19 cellular contexts compared by ENCODE assay signal in the genomic region with DNA sequence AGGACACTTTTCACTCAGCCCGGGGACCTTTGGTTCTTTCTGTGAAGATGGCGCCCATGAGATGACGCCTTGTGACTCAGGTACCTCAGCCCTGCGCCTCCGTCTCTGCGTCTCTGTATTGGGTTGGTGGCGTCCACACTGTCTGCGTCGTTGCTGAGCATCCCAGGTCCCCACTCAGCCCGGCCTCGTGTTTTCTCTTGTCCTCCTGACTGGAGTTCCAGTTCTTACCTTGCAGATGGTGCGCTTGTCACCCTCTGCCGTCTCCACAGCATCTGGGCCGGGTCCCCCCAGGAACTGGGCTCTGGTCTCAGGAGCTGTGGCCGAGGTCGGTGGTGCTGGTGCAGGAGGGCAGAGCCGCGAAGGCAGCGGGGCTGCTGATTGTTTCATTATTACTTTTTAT.
DNase-seq lines count a peak whose midpoint lies in the region; ATAC-seq and TF ChIP-seq lines count a peak whose summit lies in the region.
"Had no signal": no experiment of that assay in that cellular context is flagged by ENCODE, and none has a peak within 500 bp of the region (broad histone marks: within the 10 kb centered on the region; RNA-seq: fewer than 3 reads in every experiment).

No MANE protein-coding gene starts in this region.

- H3K14ac ChIP-seq in neuronal stem cell (ENCODE audit: low read length), result no peak overlapping the region

- H3K27ac Mint-ChIP-seq in activated T-cell treated with anti-CD3 and anti-CD28 coated beads, Interleukin-2, amount 50 U/mL, for 24 hours, result no peak overlapping the region
- H3K27ac Mint-ChIP-seq: B cell; CD8-positive, alpha-beta T cell; GM23338; HFFc6 had no signal

- H2BK120ac ChIP-seq in neuronal stem cell (ENCODE audit: low read depth, low read length), result no peak overlapping the region

- H3K18ac ChIP-seq in neuronal stem cell (ENCODE audit: low read length), result no peak overlapping the region

- TF ChIP-seq CTCF in upper lobe of right lung (IDR thresholded peaks at IDR 0.05) (no peak), omental fat pad (IDR thresholded peaks at IDR 0.05) (no peak)

- no peaks in the 10 kb centered on the region for H3K9me3 ChIP-seq in neuronal stem cell (replicated peaks in 1 of 2; ENCODE audit: control insufficient read depth in 2 of 2, insufficient read depth in 1 of 2, low read depth in 1 of 2, low read length in 2 of 2)
- H3K9me3 ChIP-seq in upper lobe of right lung, result no peaks in the 10 kb centered on the region
- H3K9me3 ChIP-seq: BLaER1 treated with 17β-estradiol and CSF1 and Interleukin-3, amounts not matched to agents 10 nM and 100 nM had no signal

- no peak overlapping the region for H3K27ac ChIP-seq in neuronal stem cell (replicated peaks; ENCODE audit: low read length)
- no peak overlapping the region for H3K27ac ChIP-seq in upper lobe of right lung
- H3K27ac ChIP-seq: BLaER1 treated with 17β-estradiol and CSF1 and Interleukin-3, amounts not matched to agents 10 nM and 100 nM; HL-60 had no signal

- H3K4me1 ChIP-seq in neuronal stem cell (ENCODE audit: control insufficient read depth in 2 of 2, insufficient read depth in 1 of 2, low read depth in 1 of 2, low read length in 2 of 2) (no peaks in the 10 kb centered on the region), upper lobe of right lung (no peaks in the 10 kb centered on the region)
- H3K4me1 ChIP-seq: BLaER1 treated with 17β-estradiol and CSF1 and Interleukin-3, amounts not matched to agents 10 nM and 100 nM had no signal

- H3K27me3 ChIP-seq in neuronal stem cell (ENCODE audit: control insufficient read depth in 3 of 3, insufficient read depth in 3 of 3, low read depth in 1 of 3, low read length in 3 of 3) (no peaks in the 10 kb centered on the region), upper lobe of right lung (no peaks in the 10 kb centered on the region)
- H3K27me3 ChIP-seq: BLaER1 treated with 17β-estradiol and CSF1 and Interleukin-3, amounts not matched to agents 10 nM and 100 nM had no signal

- intact Hi-C loops in sciatic nerve (cut with DNase I) (no loop called here), upper lobe of right lung (cut with DNase I) (no loop called here)

- no peak overlapping the region for H2AK5ac ChIP-seq in neuronal stem cell (ENCODE audit: low read depth, low read length)

- no peak overlapping the region for H2BK5ac ChIP-seq in neuronal stem cell (ENCODE audit: low read length)

- no peak overlapping the region for H3K9ac ChIP-seq in neuronal stem cell (ENCODE audit: low read depth, low read length, poor library complexity)
- H3K9ac ChIP-seq: BLaER1 treated with 17β-estradiol and CSF1 and Interleukin-3, amounts not matched to agents 10 nM and 100 nM had no signal

- H3K27me3 Mint-ChIP-seq in activated T-cell treated with anti-CD3 and anti-CD28 coated beads, Interleukin-2, amount 50 U/mL, for 24 hours, result no peaks in the 10 kb centered on the region

- H2BK15ac ChIP-seq in neuronal stem cell (ENCODE audit: low read length), result no peak overlapping the region

- peak overlapping the region; percentile 73 for H3K23ac ChIP-seq in neuronal stem cell (ENCODE audit: low read depth, low read length, poor library complexity)

- H3K79me1 ChIP-seq in neuronal stem cell (ENCODE audit: low read depth, low read length), result peaks cover 2% of the 10 kb centered on the region

- no peak overlapping the region for H4K91ac ChIP-seq in neuronal stem cell (ENCODE audit: low read depth, low read length, poor library complexity)

- H2BK12ac ChIP-seq in neuronal stem cell (ENCODE audit: low read length), result no peak overlapping the region

- H3K4me3 Mint-ChIP-seq in activated T-cell treated with anti-CD3 and anti-CD28 coated beads, Interleukin-2, amount 50 U/mL, for 24 hours, result no peak overlapping the region
- H3K4me3 Mint-ChIP-seq: B cell; CD8-positive, alpha-beta T cell; GM23338; HFFc6 had no signal

- no peaks in the 10 kb centered on the region for H3K9me3 Mint-ChIP-seq in activated T-cell treated with anti-CD3 and anti-CD28 coated beads, Interleukin-2, amount 50 U/mL, for 24 hours
- H3K9me3 Mint-ChIP-seq: CD8-positive, alpha-beta T cell; GM23338 had no signal

- no peak overlapping the region for H2AFZ ChIP-seq in neuronal stem cell (ENCODE audit: low read length)
- H2AFZ ChIP-seq: GM23338 had no signal

- no peak for ATAC-seq in sciatic nerve
- no peak for ATAC-seq in upper lobe of right lung
- no peak for ATAC-seq in omental fat pad (ENCODE audit: low FRiP score)
- ATAC-seq: CD8-positive, alpha-beta T cell; GM23338; HCT116 had no signal

- H3K4me3 ChIP-seq in neuronal stem cell (ENCODE audit: low read length in 2 of 2) (no peak overlapping the region), upper lobe of right lung (no peak overlapping the region)
- H3K4me3 ChIP-seq: BLaER1 treated with 17β-estradiol and CSF1 and Interleukin-3, amounts not matched to agents 10 nM and 100 nM; GM23338 had no signal

- peak; percentile 14 for DNase-seq in activated T-cell treated with anti-CD3 and anti-CD28 coated beads, Interleukin-2, amount 50 U/mL, for 1 hour
- DNase-seq in activated T-cell treated with anti-CD3 and anti-CD28 coated beads, Interleukin-2, amount 50 U/mL, for 24 hours, result no peak
- DNase-seq in neuronal stem cell (ENCODE audit: low spot score) (no peak), sciatic nerve (ENCODE audit: low spot score) (peak; percentile 30), upper lobe of right lung (peak; percentile 57), omental fat pad (ENCODE audit: low spot score) (no peak), OCI-M1 (lab: John Stamatoyannopoulos, UW) (no peak), GDM1 (lab: John Stamatoyannopoulos, UW) (no peak)
- DNase-seq: DMS 273 treated with DMSO at 0.1 percent for 48 hours, DMS53, DND-41, EL, HFFc6 had no signal

- no peak overlapping the region for H3K4ac ChIP-seq in neuronal stem cell (ENCODE audit: low read length)

- H4K8ac ChIP-seq in neuronal stem cell (ENCODE audit: low read depth, low read length), result no peak overlapping the region

- H3K4me2 ChIP-seq in neuronal stem cell (ENCODE audit: insufficient read depth, low read length, poor library complexity, severe bottlenecking), result no peak overlapping the region
- H3K4me2 ChIP-seq: BLaER1 treated with 17β-estradiol and CSF1 and Interleukin-3, amounts not matched to agents 10 nM and 100 nM; GM23338 had no signal

- no peaks in the 10 kb centered on the region for H3K36me3 Mint-ChIP-seq in activated T-cell treated with anti-CD3 and anti-CD28 coated beads, Interleukin-2, amount 50 U/mL, for 24 hours (ENCODE audit: low read depth)
- H3K36me3 Mint-ChIP-seq: CD8-positive, alpha-beta T cell had no signal

- no peaks in the 10 kb centered on the region for H3K4me1 Mint-ChIP-seq in activated T-cell treated with anti-CD3 and anti-CD28 coated beads, Interleukin-2, amount 50 U/mL, for 24 hours (ENCODE audit: low read depth)
- H3K4me1 Mint-ChIP-seq: B cell, GM23338 had no signal

- H3K36me3 ChIP-seq in neuronal stem cell (replicated peaks in 1 of 2; ENCODE audit: control insufficient read depth in 2 of 2, insufficient read depth in 2 of 2, low read length in 2 of 2) (no peaks in the 10 kb centered on the region), upper lobe of right lung (no peaks in the 10 kb centered on the region)
- H3K36me3 ChIP-seq: BLaER1 treated with 17β-estradiol and CSF1 and Interleukin-3, amounts not matched to agents 10 nM and 100 nM had no signal

- no CpG with 5 or more reads among the region's 19 CpGs for WGBS in neuronal stem cell (ENCODE audit: extremely low coverage in 2 of 2, insufficient read length in 2 of 2, insufficient replicate concordance in 1 of 2), 2 donors

Comparison
In these comparisons a context has a peak if more than half of its experiments do, and no peak if none do; other contexts are left out.
1. DNase-seq: peak in activated T-cell treated with anti-CD3 and anti-CD28 coated beads, Interleukin-2, amount 50 U/mL, for 1 hour (single experiment), sciatic nerve (single experiment) and upper lobe of right lung (single experiment); none in activated T-cell treated with anti-CD3 and anti-CD28 coated beads, Interleukin-2, amount 50 U/mL, for 24 hours (single experiment), neuronal stem cell (single experiment), omental fat pad (single experiment), OCI-M1 (single experiment) and GDM1 (single experiment).